In the genomic region with DNA sequence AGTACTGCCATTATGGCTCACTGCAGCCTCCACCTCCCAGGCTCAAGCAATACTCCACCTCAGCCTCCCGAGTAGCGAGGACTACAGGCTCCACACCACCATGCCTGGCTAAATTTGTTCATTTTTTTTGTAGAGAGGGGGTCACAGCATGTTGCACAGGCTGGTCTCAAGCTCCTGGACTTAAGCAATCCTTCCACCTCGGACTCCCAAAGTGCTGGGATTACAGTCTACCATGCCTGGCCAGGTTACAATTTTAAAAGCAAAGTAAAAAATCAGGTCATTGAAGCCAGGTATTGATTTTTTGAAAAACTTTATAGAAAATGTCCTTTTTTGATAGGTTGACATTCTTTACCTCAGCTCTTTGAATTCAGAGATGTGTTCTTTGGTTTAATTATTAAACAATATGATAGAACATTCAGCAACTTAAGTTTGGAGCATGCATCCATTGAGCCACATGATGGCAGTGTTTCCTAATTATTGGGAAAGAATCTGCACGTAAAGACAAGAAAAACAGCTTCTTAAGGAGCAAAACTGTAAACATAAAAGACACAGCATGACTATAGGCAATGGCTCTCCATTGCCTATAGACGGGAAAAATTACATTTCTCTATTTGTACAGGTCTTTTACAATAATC, we compare ENCODE assay signal across 8 cellular contexts.
DNase-seq lines count a peak whose midpoint lies in the region; ATAC-seq lines count a peak whose summit lies in the region.

No MANE protein-coding gene starts in this region.

- no peaks in the 10 kb centered on the region for H3K36me3 Mint-ChIP-seq in stimulated activated naive CD8-positive, alpha-beta T cell treated with anti-CD3 and anti-CD28 coated beads, Interleukin-15, Interleukin-2, amounts not matched to agents 100 ng/mL and 50 ng/mL, for 24 hours (ENCODE audit: low read depth)

- peak overlapping the region; percentile 79 for H3K4me3 Mint-ChIP-seq in stimulated activated naive CD8-positive, alpha-beta T cell treated with anti-CD3 and anti-CD28 coated beads, Interleukin-15, Interleukin-2, amounts not matched to agents 100 ng/mL and 50 ng/mL, for 24 hours

- DNase-seq in DMS 273 (lab: John Stamatoyannopoulos, UW; ENCODE audit: unreplicated experiment) (peak; percentile 69), DMS 273 treated with DMSO at 0.1 percent for 48 hours (lab: John Stamatoyannopoulos, UW) (no peak), LoVo (ENCODE audit: low spot score) (peak; percentile 79), SHP77 treated with DMSO at 0.1 percent for 48 hours (lab: John Stamatoyannopoulos, UW) (peak; percentile 83), cerebellar nuclear complex (lab: John Stamatoyannopoulos, UW) (peak; percentile 34 to 73), kidney tubule cell (ENCODE audit: low spot score) (peak; percentile 84)

- ATAC-seq in GM21367 (IDR thresholded peaks at IDR 0.05; ENCODE audit: unreplicated experiment): no peak

- no peaks in the 10 kb centered on the region for H3K9me3 Mint-ChIP-seq in stimulated activated naive CD8-positive, alpha-beta T cell treated with anti-CD3 and anti-CD28 coated beads, Interleukin-15, Interleukin-2, amounts not matched to agents 100 ng/mL and 50 ng/mL, for 24 hours

- peaks cover 49% of the 10 kb centered on the region for H3K4me1 Mint-ChIP-seq in stimulated activated naive CD8-positive, alpha-beta T cell treated with anti-CD3 and anti-CD28 coated beads, Interleukin-15, Interleukin-2, amounts not matched to agents 100 ng/mL and 50 ng/mL, for 24 hours (ENCODE audit: low read depth)

- no peak overlapping the region for H3K27ac Mint-ChIP-seq in stimulated activated naive CD8-positive, alpha-beta T cell treated with anti-CD3 and anti-CD28 coated beads, Interleukin-15, Interleukin-2, amounts not matched to agents 100 ng/mL and 50 ng/mL, for 24 hours

- peaks cover 3% of the 10 kb centered on the region for H3K27me3 Mint-ChIP-seq in stimulated activated naive CD8-positive, alpha-beta T cell treated with anti-CD3 and anti-CD28 coated beads, Interleukin-15, Interleukin-2, amounts not matched to agents 100 ng/mL and 50 ng/mL, for 24 hours
